10 cellular contexts compared by ENCODE assay signal in the genomic region with DNA sequence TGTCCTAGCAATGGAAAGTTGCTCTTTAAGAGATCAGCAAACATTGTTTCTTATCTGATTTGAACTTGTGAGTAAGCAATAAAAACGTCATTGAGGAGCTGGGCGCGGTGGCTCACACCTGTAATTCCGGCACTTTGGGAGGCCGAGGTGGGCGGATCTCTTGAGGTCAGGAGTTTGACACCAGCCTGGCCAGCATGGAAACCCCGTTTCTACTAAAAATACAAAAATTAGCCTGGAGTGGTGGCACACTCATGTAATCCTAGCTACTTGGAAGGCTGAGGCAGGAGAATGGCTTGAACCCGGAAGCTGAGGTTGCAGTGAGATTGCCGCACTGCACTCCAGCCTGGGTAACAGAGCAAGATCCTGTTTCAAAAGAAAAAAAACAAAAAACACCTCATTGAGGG. TPM values are rescaled to one million over a fixed set of nuclear protein-coding genes. Genes with fewer than 3 reads are reported as not detected.
DNase-seq lines count a peak whose midpoint lies in the region; ATAC-seq, FAIRE-seq and TF ChIP-seq lines count a peak whose summit lies in the region.
"Had no signal": no experiment of that assay in that cellular context is flagged by ENCODE, and none has a peak within 500 bp of the region (broad histone marks: within the 10 kb centered on the region; RNA-seq: fewer than 3 reads in every experiment).

No MANE protein-coding gene starts in this region.

- no peaks in the 10 kb centered on the region for H3K27me3 ChIP-seq in neutrophil
- H3K27me3 ChIP-seq in psoas muscle (ENCODE audit: insufficient read depth in 3 of 3, low read length in 2 of 3) = no peaks in the 10 kb centered on the region

- 82 to 86% (median 84%) methylated on average over 9 of the region's 9 CpGs for WGBS in psoas muscle, 3 donors

- H3K4me3 ChIP-seq in neutrophil (ENCODE audit: low read depth in 1 of 2, low read length in 1 of 2) (peak overlapping the region; percentile 45 to 52), psoas muscle (no peak overlapping the region)

- no peak for ATAC-seq in sciatic nerve
- no peak for ATAC-seq in GM18907 (IDR thresholded peaks at IDR 0.05; ENCODE audit: unreplicated experiment)
- no peak for ATAC-seq in psoas muscle

- H3K4me1 ChIP-seq in neutrophil (ENCODE audit: control insufficient read depth in 1 of 2, insufficient read depth in 1 of 2, low read depth in 1 of 2, low read length in 1 of 2) = peaks cover 84 to 88% of the 10 kb centered on the region in 2 experiments
- H3K4me1 ChIP-seq in psoas muscle = no peaks in the 10 kb centered on the region

- H3K9me3 ChIP-seq in neutrophil (no peaks in the 10 kb centered on the region), psoas muscle (no peaks in the 10 kb centered on the region)

- DNase-seq in GM12891 (ENCODE audit: insufficient read length, low spot score) (no peak), T follicular helper cell (ENCODE audit: low read depth) (peak; percentile 13), sciatic nerve (ENCODE audit: low spot score) (no peak), COLO829 (ENCODE audit: low spot score) (no peak), psoas muscle (no peak)
- DNase-seq in activated effector memory CD4-positive, alpha-beta T cell treated with Interleukin-2 at 50 U/mL for 16 hours = peak; percentile 29
- DNase-seq: NCI-H1092 treated with DMSO at 0.1 percent for 48 hours; NK-92 treated with Interleukin-12 subunit alpha and Interleukin-12 subunit beta, amount 100 ng/mL, for 24 hours had no signal

- no peaks in the 10 kb centered on the region for H3K36me3 ChIP-seq in neutrophil
- no peaks in the 10 kb centered on the region for H3K36me3 ChIP-seq in psoas muscle (ENCODE audit: insufficient read depth in 1 of 2, low read depth in 1 of 2)

- intact Hi-C loops in sciatic nerve (cut with DNase I) (no loop called here), psoas muscle (cut with DNase I) (no loop called here)

- H3K27ac ChIP-seq in neutrophil (peak overlapping the region; percentile 88), psoas muscle (no peak overlapping the region)

- TF ChIP-seq CTCF in neutrophil (IDR thresholded peaks at IDR 0.05) (no peak), psoas muscle (IDR thresholded peaks at IDR 0.05) (no peak)

- FAIRE-seq in GM12891 (lab: Jason Lieb, UNC) = peak; percentile 69

- no peak for TF ChIP-seq POLR2A in GM12891 (IDR thresholded peaks at IDR 0.05; ENCODE audit: low read depth, low read length)

TF ChIP-seq in GM12891, 5 proteins besides CTCF, POLR2A, EP300 and RAD21:
- TF ChIP-seq POU2F2 (IDR thresholded peaks at IDR 0.05; ENCODE audit: low read depth, low read length) = no peak
- TF ChIP-seq POLR2AphosphoS5 (IDR thresholded peaks at IDR 0.05; ENCODE audit: low read depth, low read length) = no peak
- no peak for TF ChIP-seq SPI1 (IDR thresholded peaks at IDR 0.05; ENCODE audit: low read depth, low read length)

RNA-seq across cellular contexts. Expression of a gene that starts 11.2 kb away (rescaled TPM):
- polyA plus RNA-seq in GM12891 (2012; ENCODE audit: low read depth, missing spikeins) = 82.0 TPM
- 4.5 TPM for total RNA-seq in sciatic nerve
- total RNA-seq in psoas muscle = 1 to 10 TPM in 2 of 4 donors, under 1 TPM in 2; 0.88 to 1.6 (median 0.98) TPM
- polyA plus RNA-seq in psoas muscle = under 1 TPM; 0.13 to 0.86 (median 0.33) TPM

Comparison
In these comparisons a context has a peak if more than half of its experiments do, and no peak if none do; other contexts are left out.
1. DNase-seq: peak in T follicular helper cell (single experiment) and activated effector memory CD4-positive, alpha-beta T cell treated with Interleukin-2 at 50 U/mL for 16 hours (single experiment); none in GM12891 (single experiment), sciatic nerve (single experiment), COLO829 (single experiment) and psoas muscle (0 of 2).